ENCODE assay signal across 1 cellular context in the genomic region with DNA sequence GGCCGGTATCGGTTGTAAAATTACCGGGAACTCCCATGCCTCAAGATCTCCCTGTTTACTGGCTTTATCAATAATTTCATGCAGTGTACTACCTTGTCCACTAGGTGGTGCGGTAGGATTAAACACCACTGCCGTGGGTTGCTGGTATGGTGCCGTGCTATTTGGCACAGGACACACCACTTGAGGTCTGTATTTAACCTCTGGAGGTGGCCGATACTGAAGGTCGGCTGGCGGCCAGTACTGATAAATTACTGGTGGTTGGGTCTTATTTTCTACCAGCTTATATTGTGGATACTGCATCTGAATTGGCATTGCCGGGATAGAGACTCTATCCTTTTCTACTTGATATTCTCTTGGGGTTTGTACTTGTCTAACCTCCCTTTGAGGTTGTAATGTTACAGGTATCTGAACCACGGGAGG.
TF ChIP-seq lines count a peak whose summit lies in the region.

No MANE protein-coding gene starts in this region.

TF ChIP-seq in K562, 482 proteins besides CTCF, POLR2A, EP300 and RAD21 (continued from another document and continues in another):
- TF ChIP-seq, protein P1, sequence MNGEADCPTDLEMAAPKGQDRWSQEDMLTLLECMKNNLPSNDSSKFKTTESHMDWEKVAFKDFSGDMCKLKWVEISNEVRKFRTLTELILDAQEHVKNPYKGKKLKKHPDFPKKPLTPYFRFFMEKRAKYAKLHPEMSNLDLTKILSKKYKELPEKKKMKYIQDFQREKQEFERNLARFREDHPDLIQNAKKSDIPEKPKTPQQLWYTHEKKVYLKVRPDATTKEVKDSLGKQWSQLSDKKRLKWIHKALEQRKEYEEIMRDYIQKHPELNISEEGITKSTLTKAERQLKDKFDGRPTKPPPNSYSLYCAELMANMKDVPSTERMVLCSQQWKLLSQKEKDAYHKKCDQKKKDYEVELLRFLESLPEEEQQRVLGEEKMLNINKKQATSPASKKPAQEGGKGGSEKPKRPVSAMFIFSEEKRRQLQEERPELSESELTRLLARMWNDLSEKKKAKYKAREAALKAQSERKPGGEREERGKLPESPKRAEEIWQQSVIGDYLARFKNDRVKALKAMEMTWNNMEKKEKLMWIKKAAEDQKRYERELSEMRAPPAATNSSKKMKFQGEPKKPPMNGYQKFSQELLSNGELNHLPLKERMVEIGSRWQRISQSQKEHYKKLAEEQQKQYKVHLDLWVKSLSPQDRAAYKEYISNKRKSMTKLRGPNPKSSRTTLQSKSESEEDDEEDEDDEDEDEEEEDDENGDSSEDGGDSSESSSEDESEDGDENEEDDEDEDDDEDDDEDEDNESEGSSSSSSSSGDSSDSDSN (IDR thresholded peaks at IDR 0.05; ENCODE audit: borderline replicate concordance in 1 of 2, low read depth in 2 of 2, low read length in 2 of 2), result no peak
- TF ChIP-seq SP1 (CRISPR knock-in tag; IDR thresholded peaks at IDR 0.05), result peak; percentile 58; the same call in 1 of the 2 replicates
- TF ChIP-seq CC2D1A (IDR thresholded peaks at IDR 0.05), result peak; percentile 78
- TF ChIP-seq, protein P2, sequence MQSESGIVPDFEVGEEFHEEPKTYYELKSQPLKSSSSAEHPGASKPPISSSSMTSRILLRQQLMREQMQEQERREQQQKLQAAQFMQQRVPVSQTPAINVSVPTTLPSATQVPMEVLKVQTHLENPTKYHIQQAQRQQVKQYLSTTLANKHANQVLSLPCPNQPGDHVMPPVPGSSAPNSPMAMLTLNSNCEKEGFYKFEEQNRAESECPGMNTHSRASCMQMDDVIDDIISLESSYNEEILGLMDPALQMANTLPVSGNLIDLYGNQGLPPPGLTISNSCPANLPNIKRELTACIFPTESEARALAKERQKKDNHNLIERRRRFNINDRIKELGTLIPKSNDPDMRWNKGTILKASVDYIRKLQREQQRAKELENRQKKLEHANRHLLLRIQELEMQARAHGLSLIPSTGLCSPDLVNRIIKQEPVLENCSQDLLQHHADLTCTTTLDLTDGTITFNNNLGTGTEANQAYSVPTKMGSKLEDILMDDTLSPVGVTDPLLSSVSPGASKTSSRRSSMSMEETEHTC (IDR thresholded peaks at IDR 0.05), result no peak
- TF ChIP-seq ATF7 (IDR thresholded peaks at IDR 0.05), result peak; percentile 31; the same call in 1 of the 2 replicates
- TF ChIP-seq ZNF133 (CRISPR knock-in tag; IDR thresholded peaks at IDR 0.05), result no peak
- TF ChIP-seq NCOA4 (IDR thresholded peaks at IDR 0.05; ENCODE audit: partially characterized antibody), result no peak
- peak; percentile 55; the same call in 1 of the 2 replicates for TF ChIP-seq KAT7 (CRISPR knock-in tag; IDR thresholded peaks at IDR 0.05; ENCODE audit: borderline replicate concordance)
- TF ChIP-seq, protein P3, sequence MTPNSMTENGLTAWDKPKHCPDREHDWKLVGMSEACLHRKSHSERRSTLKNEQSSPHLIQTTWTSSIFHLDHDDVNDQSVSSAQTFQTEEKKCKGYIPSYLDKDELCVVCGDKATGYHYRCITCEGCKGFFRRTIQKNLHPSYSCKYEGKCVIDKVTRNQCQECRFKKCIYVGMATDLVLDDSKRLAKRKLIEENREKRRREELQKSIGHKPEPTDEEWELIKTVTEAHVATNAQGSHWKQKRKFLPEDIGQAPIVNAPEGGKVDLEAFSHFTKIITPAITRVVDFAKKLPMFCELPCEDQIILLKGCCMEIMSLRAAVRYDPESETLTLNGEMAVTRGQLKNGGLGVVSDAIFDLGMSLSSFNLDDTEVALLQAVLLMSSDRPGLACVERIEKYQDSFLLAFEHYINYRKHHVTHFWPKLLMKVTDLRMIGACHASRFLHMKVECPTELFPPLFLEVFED (CRISPR knock-in tag; conservative IDR thresholded peaks at IDR 0.05), result no peak
- no peak for TF ChIP-seq PHF21A (IDR thresholded peaks at IDR 0.05; ENCODE audit: borderline replicate concordance, low read depth)
- TF ChIP-seq ESRRA (IDR thresholded peaks at IDR 0.05; ENCODE audit: borderline replicate concordance, low read depth), result peak; percentile 82
- TF ChIP-seq NR4A1 (CRISPR knock-in tag; IDR thresholded peaks at IDR 0.05), result no peak
- no peak for TF ChIP-seq NR4A1 (tag; IDR thresholded peaks at IDR 0.05)
- no peak for TF ChIP-seq SMARCC2 (IDR thresholded peaks at IDR 0.05; ENCODE audit: low read depth)
- TF ChIP-seq ARID2 (IDR thresholded peaks at IDR 0.05), result peak; percentile 90
- TF ChIP-seq ELF4 (CRISPR knock-in tag; IDR thresholded peaks at IDR 0.05), result no peak
- peak; percentile 44 to 71; a peak in 2 of 4 replicates for TF ChIP-seq TEAD1 (CRISPR knock-in tag; IDR thresholded peaks at IDR 0.05)
- no peak for TF ChIP-seq HNRNPLL (IDR thresholded peaks at IDR 0.05; ENCODE audit: low read depth, low read length, poor library complexity, severe bottlenecking)
- TF ChIP-seq, protein P4, sequence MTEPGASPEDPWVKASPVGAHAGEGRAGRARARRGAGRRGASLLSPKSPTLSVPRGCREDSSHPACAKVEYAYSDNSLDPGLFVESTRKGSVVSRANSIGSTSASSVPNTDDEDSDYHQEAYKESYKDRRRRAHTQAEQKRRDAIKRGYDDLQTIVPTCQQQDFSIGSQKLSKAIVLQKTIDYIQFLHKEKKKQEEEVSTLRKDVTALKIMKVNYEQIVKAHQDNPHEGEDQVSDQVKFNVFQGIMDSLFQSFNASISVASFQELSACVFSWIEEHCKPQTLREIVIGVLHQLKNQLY (CRISPR knock-in tag; conservative IDR thresholded peaks at IDR 0.05), result no peak
- peak in 1 of 2 experiments; percentile 61; a peak in 1 of 4 replicates for TF ChIP-seq NONO (IDR thresholded peaks at IDR 0.05; ENCODE audit: low read depth in 2 of 2, low read length in 1 of 2)
- TF ChIP-seq SMARCB1 (IDR thresholded peaks at IDR 0.05; ENCODE audit: insufficient read length, low read depth), result no peak
- no peak for TF ChIP-seq ZNF224 (CRISPR knock-in tag; IDR thresholded peaks at IDR 0.05)
- no peak for TF ChIP-seq ZNF24 (IDR thresholded peaks at IDR 0.05)
- TF ChIP-seq CBFA2T3 (IDR thresholded peaks at IDR 0.05), result peak; percentile 64
- TF ChIP-seq, protein P5, sequence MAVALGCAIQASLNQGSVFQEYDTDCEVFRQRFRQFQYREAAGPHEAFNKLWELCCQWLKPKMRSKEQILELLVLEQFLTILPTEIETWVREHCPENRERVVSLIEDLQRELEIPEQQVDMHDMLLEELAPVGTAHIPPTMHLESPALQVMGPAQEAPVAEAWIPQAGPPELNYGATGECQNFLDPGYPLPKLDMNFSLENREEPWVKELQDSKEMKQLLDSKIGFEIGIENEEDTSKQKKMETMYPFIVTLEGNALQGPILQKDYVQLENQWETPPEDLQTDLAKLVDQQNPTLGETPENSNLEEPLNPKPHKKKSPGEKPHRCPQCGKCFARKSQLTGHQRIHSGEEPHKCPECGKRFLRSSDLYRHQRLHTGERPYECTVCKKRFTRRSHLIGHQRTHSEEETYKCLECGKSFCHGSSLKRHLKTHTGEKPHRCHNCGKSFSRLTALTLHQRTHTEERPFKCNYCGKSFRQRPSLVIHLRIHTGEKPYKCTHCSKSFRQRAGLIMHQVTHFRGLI (CRISPR knock-in tag; IDR thresholded peaks at IDR 0.05), result no peak
- peak; percentile 84 to 87 for TF ChIP-seq FOXK2 (conservative IDR thresholded peaks at IDR 0.05 in 1 of 2, IDR thresholded peaks at IDR 0.05 in 1 of 2; ENCODE audit: low read depth in 2 of 2)
- TF ChIP-seq RBM22 (IDR thresholded peaks at IDR 0.05; ENCODE audit: low read depth, low read length, poor library complexity, severe bottlenecking), result no peak
- peak; percentile 24; the same call in 1 of the 2 replicates for TF ChIP-seq CBFA2T2 (conservative IDR thresholded peaks at IDR 0.05)
- TF ChIP-seq, protein P6, sequence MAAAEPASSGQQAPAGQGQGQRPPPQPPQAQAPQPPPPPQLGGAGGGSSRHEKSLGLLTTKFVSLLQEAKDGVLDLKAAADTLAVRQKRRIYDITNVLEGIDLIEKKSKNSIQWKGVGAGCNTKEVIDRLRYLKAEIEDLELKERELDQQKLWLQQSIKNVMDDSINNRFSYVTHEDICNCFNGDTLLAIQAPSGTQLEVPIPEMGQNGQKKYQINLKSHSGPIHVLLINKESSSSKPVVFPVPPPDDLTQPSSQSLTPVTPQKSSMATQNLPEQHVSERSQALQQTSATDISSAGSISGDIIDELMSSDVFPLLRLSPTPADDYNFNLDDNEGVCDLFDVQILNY (CRISPR knock-in tag; IDR thresholded peaks at IDR 0.05), result no peak
- TF ChIP-seq L3MBTL2 (IDR thresholded peaks at IDR 0.05), result peak; percentile 56
- TF ChIP-seq CHD2 (IDR thresholded peaks at IDR 0.05; ENCODE audit: low read depth, low read length), result no peak
- peak; percentile 65 for TF ChIP-seq TEAD4 (IDR thresholded peaks at IDR 0.05; ENCODE audit: low read length)
- no peak for TF ChIP-seq TEAD4 (CRISPR knock-in tag; IDR thresholded peaks at IDR 0.05; ENCODE audit: borderline replicate concordance)
- peak; percentile 71 for TF ChIP-seq RB1 (IDR thresholded peaks at IDR 0.05; ENCODE audit: low read depth)
- TF ChIP-seq NFIC (IDR thresholded peaks at IDR 0.05), result peak; percentile 76
- TF ChIP-seq TARDBP (IDR thresholded peaks at IDR 0.05), result peak; percentile 35; the same call in 1 of the 2 replicates
- TF ChIP-seq, protein P7, sequence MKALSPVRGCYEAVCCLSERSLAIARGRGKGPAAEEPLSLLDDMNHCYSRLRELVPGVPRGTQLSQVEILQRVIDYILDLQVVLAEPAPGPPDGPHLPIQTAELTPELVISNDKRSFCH (CRISPR knock-in tag; IDR thresholded peaks at IDR 0.05), result no peak
- TF ChIP-seq, protein P7 (tag; IDR thresholded peaks at IDR 0.05), result peak; percentile 63; the same call in 1 of the 2 replicates
- TF ChIP-seq, protein P8, sequence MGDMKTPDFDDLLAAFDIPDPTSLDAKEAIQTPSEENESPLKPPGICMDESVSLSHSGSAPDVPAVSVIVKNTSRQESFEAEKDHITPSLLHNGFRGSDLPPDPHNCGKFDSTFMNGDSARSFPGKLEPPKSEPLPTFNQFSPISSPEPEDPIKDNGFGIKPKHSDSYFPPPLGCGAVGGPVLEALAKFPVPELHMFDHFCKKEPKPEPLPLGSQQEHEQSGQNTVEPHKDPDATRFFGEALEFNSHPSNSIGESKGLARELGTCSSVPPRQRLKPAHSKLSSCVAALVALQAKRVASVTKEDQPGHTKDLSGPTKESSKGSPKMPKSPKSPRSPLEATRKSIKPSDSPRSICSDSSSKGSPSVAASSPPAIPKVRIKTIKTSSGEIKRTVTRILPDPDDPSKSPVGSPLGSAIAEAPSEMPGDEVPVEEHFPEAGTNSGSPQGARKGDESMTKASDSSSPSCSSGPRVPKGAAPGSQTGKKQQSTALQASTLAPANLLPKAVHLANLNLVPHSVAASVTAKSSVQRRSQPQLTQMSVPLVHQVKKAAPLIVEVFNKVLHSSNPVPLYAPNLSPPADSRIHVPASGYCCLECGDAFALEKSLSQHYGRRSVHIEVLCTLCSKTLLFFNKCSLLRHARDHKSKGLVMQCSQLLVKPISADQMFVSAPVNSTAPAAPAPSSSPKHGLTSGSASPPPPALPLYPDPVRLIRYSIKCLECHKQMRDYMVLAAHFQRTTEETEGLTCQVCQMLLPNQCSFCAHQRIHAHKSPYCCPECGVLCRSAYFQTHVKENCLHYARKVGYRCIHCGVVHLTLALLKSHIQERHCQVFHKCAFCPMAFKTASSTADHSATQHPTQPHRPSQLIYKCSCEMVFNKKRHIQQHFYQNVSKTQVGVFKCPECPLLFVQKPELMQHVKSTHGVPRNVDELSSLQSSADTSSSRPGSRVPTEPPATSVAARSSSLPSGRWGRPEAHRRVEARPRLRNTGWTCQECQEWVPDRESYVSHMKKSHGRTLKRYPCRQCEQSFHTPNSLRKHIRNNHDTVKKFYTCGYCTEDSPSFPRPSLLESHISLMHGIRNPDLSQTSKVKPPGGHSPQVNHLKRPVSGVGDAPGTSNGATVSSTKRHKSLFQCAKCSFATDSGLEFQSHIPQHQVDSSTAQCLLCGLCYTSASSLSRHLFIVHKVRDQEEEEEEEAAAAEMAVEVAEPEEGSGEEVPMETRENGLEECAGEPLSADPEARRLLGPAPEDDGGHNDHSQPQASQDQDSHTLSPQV (IDR thresholded peaks at IDR 0.05), result peak; percentile 43; the same call in 1 of the 2 replicates
- TF ChIP-seq, protein P9, sequence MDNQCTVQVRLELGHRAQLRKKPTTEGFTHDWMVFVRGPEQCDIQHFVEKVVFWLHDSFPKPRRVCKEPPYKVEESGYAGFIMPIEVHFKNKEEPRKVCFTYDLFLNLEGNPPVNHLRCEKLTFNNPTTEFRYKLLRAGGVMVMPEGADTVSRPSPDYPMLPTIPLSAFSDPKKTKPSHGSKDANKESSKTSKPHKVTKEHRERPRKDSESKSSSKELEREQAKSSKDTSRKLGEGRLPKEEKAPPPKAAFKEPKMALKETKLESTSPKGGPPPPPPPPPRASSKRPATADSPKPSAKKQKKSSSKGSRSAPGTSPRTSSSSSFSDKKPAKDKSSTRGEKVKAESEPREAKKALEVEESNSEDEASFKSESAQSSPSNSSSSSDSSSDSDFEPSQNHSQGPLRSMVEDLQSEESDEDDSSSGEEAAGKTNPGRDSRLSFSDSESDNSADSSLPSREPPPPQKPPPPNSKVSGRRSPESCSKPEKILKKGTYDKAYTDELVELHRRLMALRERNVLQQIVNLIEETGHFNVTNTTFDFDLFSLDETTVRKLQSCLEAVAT (IDR thresholded peaks at IDR 0.05), result no peak
- no peak for TF ChIP-seq MXI1 (IDR thresholded peaks at IDR 0.05; ENCODE audit: low read depth, low read length)
- no peak for TF ChIP-seq ZNF561 (CRISPR knock-in tag; conservative IDR thresholded peaks at IDR 0.05)
- no peak for TF ChIP-seq ELF2 (CRISPR knock-in tag; IDR thresholded peaks at IDR 0.05)
- no peak for TF ChIP-seq RHOXF2B (CRISPR knock-in tag; conservative IDR thresholded peaks at IDR 0.05)
- TF ChIP-seq, protein P10, sequence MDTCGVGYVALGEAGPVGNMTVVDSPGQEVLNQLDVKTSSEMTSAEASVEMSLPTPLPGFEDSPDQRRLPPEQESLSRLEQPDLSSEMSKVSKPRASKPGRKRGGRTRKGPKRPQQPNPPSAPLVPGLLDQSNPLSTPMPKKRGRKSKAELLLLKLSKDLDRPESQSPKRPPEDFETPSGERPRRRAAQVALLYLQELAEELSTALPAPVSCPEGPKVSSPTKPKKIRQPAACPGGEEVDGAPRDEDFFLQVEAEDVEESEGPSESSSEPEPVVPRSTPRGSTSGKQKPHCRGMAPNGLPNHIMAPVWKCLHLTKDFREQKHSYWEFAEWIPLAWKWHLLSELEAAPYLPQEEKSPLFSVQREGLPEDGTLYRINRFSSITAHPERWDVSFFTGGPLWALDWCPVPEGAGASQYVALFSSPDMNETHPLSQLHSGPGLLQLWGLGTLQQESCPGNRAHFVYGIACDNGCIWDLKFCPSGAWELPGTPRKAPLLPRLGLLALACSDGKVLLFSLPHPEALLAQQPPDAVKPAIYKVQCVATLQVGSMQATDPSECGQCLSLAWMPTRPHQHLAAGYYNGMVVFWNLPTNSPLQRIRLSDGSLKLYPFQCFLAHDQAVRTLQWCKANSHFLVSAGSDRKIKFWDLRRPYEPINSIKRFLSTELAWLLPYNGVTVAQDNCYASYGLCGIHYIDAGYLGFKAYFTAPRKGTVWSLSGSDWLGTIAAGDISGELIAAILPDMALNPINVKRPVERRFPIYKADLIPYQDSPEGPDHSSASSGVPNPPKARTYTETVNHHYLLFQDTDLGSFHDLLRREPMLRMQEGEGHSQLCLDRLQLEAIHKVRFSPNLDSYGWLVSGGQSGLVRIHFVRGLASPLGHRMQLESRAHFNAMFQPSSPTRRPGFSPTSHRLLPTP (IDR thresholded peaks at IDR 0.05; ENCODE audit: borderline replicate concordance, extremely low read depth, insufficient read length), result no peak
- TF ChIP-seq SMC3 (conservative IDR thresholded peaks at IDR 0.05; ENCODE audit: insufficient read depth, low read depth, low read length), result peak; percentile 96
- peak; percentile 53; the same call in 1 of the 2 replicates for TF ChIP-seq TCF3 (CRISPR knock-in tag; IDR thresholded peaks at IDR 0.05)
